1 cellular context compared by ENCODE assay signal in the genomic region with DNA sequence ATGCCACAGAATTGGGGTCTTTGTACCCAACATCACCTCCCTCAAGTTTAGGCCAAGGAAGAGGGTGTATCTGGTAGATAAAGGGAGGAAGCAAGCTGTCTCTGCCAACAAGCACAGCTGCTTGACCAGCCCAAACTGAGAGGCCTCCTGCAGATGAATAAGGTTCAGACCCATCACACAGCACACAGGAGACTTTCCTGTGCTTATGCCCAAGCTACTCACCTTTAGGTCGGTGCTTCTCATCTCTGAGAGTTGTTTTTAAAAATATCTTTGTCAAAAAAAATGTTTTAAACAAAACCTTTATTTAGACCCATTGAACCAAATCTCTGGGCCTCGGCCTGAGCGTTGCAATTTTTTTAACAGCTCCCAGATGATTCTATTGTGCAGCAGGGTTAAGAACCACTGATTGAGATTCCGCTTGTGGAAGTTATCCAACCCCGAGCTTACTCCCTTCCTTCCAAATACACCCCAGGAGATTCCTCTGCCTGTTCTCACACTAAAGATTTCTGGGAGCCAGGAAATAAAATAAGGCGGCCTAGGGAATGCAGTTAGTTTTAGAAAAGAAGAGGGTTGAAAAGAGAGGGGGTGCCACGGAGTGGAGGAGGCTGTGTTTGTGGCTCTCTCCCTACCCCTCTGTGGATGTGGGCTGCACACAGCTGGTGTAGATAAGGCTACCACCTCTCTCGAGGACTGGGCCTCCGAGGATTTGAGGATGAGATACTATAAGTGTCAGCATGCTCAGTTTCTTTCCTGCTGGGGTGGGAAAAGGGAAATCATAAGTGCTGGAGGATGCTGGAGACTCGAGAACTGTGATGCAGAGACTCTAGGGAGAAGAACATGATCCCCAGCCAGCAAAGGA.
TF ChIP-seq lines count a peak whose summit lies in the region.

No MANE protein-coding gene starts in this region.

TF ChIP-seq in WTC11, 78 proteins besides CTCF, POLR2A, EP300 and RAD21 (continued from another document):
- TF ChIP-seq, protein P1, sequence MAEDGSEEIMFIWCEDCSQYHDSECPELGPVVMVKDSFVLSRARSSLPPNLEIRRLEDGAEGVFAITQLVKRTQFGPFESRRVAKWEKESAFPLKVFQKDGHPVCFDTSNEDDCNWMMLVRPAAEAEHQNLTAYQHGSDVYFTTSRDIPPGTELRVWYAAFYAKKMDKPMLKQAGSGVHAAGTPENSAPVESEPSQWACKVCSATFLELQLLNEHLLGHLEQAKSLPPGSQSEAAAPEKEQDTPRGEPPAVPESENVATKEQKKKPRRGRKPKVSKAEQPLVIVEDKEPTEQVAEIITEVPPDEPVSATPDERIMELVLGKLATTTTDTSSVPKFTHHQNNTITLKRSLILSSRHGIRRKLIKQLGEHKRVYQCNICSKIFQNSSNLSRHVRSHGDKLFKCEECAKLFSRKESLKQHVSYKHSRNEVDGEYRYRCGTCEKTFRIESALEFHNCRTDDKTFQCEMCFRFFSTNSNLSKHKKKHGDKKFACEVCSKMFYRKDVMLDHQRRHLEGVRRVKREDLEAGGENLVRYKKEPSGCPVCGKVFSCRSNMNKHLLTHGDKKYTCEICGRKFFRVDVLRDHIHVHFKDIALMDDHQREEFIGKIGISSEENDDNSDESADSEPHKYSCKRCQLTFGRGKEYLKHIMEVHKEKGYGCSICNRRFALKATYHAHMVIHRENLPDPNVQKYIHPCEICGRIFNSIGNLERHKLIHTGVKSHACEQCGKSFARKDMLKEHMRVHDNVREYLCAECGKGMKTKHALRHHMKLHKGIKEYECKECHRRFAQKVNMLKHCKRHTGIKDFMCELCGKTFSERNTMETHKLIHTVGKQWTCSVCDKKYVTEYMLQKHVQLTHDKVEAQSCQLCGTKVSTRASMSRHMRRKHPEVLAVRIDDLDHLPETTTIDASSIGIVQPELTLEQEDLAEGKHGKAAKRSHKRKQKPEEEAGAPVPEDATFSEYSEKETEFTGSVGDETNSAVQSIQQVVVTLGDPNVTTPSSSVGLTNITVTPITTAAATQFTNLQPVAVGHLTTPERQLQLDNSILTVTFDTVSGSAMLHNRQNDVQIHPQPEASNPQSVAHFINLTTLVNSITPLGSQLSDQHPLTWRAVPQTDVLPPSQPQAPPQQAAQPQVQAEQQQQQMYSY (CRISPR knock-in tag; IDR thresholded peaks at IDR 0.05), result no peak
- no peak for TF ChIP-seq ZNF317 (CRISPR knock-in tag; IDR thresholded peaks at IDR 0.05; ENCODE audit: borderline replicate concordance, low read depth)
- TF ChIP-seq, protein P2, sequence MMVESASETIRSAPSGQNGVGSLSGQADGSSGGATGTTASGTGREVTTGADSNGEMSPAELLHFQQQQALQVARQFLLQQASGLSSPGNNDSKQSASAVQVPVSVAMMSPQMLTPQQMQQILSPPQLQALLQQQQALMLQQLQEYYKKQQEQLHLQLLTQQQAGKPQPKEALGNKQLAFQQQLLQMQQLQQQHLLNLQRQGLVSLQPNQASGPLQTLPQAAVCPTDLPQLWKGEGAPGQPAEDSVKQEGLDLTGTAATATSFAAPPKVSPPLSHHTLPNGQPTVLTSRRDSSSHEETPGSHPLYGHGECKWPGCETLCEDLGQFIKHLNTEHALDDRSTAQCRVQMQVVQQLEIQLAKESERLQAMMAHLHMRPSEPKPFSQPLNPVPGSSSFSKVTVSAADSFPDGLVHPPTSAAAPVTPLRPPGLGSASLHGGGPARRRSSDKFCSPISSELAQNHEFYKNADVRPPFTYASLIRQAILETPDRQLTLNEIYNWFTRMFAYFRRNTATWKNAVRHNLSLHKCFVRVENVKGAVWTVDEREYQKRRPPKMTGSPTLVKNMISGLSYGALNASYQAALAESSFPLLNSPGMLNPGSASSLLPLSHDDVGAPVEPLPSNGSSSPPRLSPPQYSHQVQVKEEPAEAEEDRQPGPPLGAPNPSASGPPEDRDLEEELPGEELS (CRISPR knock-in tag; IDR thresholded peaks at IDR 0.05), result no peak
- TF ChIP-seq, protein P3, sequence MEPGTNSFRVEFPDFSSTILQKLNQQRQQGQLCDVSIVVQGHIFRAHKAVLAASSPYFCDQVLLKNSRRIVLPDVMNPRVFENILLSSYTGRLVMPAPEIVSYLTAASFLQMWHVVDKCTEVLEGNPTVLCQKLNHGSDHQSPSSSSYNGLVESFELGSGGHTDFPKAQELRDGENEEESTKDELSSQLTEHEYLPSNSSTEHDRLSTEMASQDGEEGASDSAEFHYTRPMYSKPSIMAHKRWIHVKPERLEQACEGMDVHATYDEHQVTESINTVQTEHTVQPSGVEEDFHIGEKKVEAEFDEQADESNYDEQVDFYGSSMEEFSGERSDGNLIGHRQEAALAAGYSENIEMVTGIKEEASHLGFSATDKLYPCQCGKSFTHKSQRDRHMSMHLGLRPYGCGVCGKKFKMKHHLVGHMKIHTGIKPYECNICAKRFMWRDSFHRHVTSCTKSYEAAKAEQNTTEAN (CRISPR knock-in tag; IDR thresholded peaks at IDR 0.05), result no peak
